In genomic region chr2:70142590-70143313, GRCh38 we compare ENCODE assay signal across 1 cellular context.
TF ChIP-seq lines count a peak whose summit lies in the region.

No MANE protein-coding gene starts in this region.

TF ChIP-seq in K562, 482 proteins besides CTCF, POLR2A, EP300 and RAD21 (continued from another document and continues in another):
- TF ChIP-seq HMGN3 (IDR thresholded peaks at IDR 0.05; ENCODE audit: borderline replicate concordance, extremely low read depth, insufficient read length, low read depth, low read length) (peak; percentile 97), GTF2B (IDR thresholded peaks at IDR 0.05; ENCODE audit: extremely low read depth, insufficient read length) (no peak), CUX1 (CRISPR knock-in tag; IDR thresholded peaks at IDR 0.05) (no peak; the same call in 1 of the 2 replicates), ZBTB11 (CRISPR knock-in tag; IDR thresholded peaks at IDR 0.05) (peak in 2 of 3 experiments; percentile 28 to 74; a peak in 3 of 6 replicates), CHD4 (IDR thresholded peaks at IDR 0.05; ENCODE audit: insufficient read depth, insufficient replicate concordance, low read depth, low read length, poor library complexity, severe bottlenecking) (no peak), KLF6 (CRISPR knock-in tag; IDR thresholded peaks at IDR 0.05; ENCODE audit: borderline replicate concordance) (peak; percentile 88; the same call in 1 of the 2 replicates), JUND (IDR thresholded peaks at IDR 0.05; ENCODE audit: borderline replicate concordance, low read depth, low read length) (peak; percentile 99), JUND (tag; IDR thresholded peaks at IDR 0.05; ENCODE audit: borderline replicate concordance, low read depth, low read length) (peak; percentile 98; the same call in 2 of the 3 replicates), WHSC1 (IDR thresholded peaks at IDR 0.05; ENCODE audit: low read length) (no peak), TCFL5 (CRISPR knock-in tag; conservative IDR thresholded peaks at IDR 0.05) (no peak), ZNF24 (IDR thresholded peaks at IDR 0.05) (peak; percentile 50; the same call in 1 of the 2 replicates), ZNF655 (CRISPR knock-in tag; IDR thresholded peaks at IDR 0.05) (peak; percentile 67; the same call in 1 of the 2 replicates), POLR2AphosphoS2 (IDR thresholded peaks at IDR 0.05; ENCODE audit: low read length) (no peak), PPARD (CRISPR knock-in tag; IDR thresholded peaks at IDR 0.05) (no peak), KDM2B (CRISPR knock-in tag; IDR thresholded peaks at IDR 0.05) (no peak), ZSCAN29 (IDR thresholded peaks at IDR 0.05) (no peak), ZNF512 (tag; IDR thresholded peaks at IDR 0.05) (no peak; the same call in 1 of the 2 replicates), ETV5 (CRISPR knock-in tag; IDR thresholded peaks at IDR 0.05; ENCODE audit: low read depth) (peak; percentile 100), STAT5B (CRISPR knock-in tag; IDR thresholded peaks at IDR 0.05) (no peak), NR2C1 (IDR thresholded peaks at IDR 0.05) (no peak; the same call in 1 of the 2 replicates), NR2C1 (tag; IDR thresholded peaks at IDR 0.05) (peak; percentile 61; the same call in 1 of the 2 replicates), GMEB1 (CRISPR knock-in tag; IDR thresholded peaks at IDR 0.05) (peak; percentile 91), TFE3 (CRISPR knock-in tag; IDR thresholded peaks at IDR 0.05) (peak; percentile 79), ZNF3 (CRISPR knock-in tag; IDR thresholded peaks at IDR 0.05) (peak; percentile 69; the same call in 1 of the 2 replicates), U2AF2 (optimal IDR thresholded peaks at IDR 0.05; ENCODE audit: low read depth, low read length) (no peak), XRCC5 (IDR thresholded peaks at IDR 0.05; ENCODE audit: low read depth, low read length) (no peak), POLR3A (IDR thresholded peaks at IDR 0.05; ENCODE audit: borderline replicate concordance, extremely low read depth, insufficient read depth, insufficient read length) (no peak), ZNF133 (CRISPR knock-in tag; IDR thresholded peaks at IDR 0.05) (0 out of 2 replicates have a peak, but pooled peaks have one; percentile 39), RCOR1 (IDR thresholded peaks at IDR 0.05; ENCODE audit: borderline replicate concordance in 1 of 2, low read depth in 2 of 2, low read length in 2 of 2) (peak in 1 of 2 experiments; percentile 72; a peak in 2 of 4 replicates), NR3C1 (CRISPR knock-in tag; IDR thresholded peaks at IDR 0.05) (no peak), TOE1 (IDR thresholded peaks at IDR 0.05; ENCODE audit: borderline replicate concordance) (peak; percentile 87; the same call in 1 of the 2 replicates), TOE1 (CRISPR knock-in tag; IDR thresholded peaks at IDR 0.05; ENCODE audit: borderline replicate concordance, low read depth) (peak; percentile 63; the same call in 1 of the 2 replicates), PKNOX1 (IDR thresholded peaks at IDR 0.05) (no peak), ZNF217 (CRISPR knock-in tag; IDR thresholded peaks at IDR 0.05) (no peak)
- TF ChIP-seq, protein P1, sequence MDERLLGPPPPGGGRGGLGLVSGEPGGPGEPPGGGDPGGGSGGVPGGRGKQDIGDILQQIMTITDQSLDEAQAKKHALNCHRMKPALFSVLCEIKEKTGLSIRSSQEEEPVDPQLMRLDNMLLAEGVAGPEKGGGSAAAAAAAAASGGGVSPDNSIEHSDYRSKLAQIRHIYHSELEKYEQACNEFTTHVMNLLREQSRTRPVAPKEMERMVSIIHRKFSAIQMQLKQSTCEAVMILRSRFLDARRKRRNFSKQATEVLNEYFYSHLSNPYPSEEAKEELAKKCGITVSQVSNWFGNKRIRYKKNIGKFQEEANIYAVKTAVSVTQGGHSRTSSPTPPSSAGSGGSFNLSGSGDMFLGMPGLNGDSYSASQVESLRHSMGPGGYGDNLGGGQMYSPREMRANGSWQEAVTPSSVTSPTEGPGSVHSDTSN (CRISPR knock-in tag; IDR thresholded peaks at IDR 0.05; ENCODE audit: low read depth): no peak
- TF ChIP-seq, protein P1 (tag; conservative IDR thresholded peaks at IDR 0.05; ENCODE audit: low read depth): no peak
